In the genomic region with DNA sequence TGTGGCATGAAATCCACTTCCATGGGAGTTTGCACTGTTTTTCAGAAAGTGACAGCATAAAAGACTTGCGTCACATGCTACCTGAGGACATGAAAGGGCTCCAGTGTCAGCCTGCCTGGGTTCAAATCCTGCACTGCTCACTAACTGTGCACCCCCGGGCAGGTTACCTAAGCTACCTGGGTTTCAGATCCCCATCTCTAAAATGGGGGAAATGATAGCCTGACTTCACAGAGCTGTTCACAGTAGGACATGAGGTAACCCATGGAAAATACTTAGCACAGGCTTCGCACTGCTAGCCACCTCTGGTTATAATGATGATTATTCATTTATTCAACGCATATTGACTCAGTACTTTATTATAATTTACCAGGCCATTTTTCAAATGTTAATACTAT, we compare ENCODE assay signal across 1 cellular context.
TF ChIP-seq lines count a peak whose summit lies in the region.

No MANE protein-coding gene starts in this region.

TF ChIP-seq in GM12878, 131 proteins besides CTCF, POLR2A, EP300 and RAD21:
- TF ChIP-seq SREBF1 (IDR thresholded peaks at IDR 0.05; ENCODE audit: low read length) (no peak), SMARCA5 (IDR thresholded peaks at IDR 0.05) (peak; percentile 32; the same call in 1 of the 2 replicates), SPI1 (IDR thresholded peaks at IDR 0.05; ENCODE audit: borderline replicate concordance, insufficient read depth, low read depth, low read length) (peak; percentile 56), EZH2 (IDR thresholded peaks at IDR 0.05; ENCODE audit: borderline replicate concordance, control insufficient read depth, low read depth, low read length) (no peak)
TF ChIP-seq in GM12878: peak in this region for 2.
